1 cellular context compared by ENCODE assay signal in the genomic region with DNA sequence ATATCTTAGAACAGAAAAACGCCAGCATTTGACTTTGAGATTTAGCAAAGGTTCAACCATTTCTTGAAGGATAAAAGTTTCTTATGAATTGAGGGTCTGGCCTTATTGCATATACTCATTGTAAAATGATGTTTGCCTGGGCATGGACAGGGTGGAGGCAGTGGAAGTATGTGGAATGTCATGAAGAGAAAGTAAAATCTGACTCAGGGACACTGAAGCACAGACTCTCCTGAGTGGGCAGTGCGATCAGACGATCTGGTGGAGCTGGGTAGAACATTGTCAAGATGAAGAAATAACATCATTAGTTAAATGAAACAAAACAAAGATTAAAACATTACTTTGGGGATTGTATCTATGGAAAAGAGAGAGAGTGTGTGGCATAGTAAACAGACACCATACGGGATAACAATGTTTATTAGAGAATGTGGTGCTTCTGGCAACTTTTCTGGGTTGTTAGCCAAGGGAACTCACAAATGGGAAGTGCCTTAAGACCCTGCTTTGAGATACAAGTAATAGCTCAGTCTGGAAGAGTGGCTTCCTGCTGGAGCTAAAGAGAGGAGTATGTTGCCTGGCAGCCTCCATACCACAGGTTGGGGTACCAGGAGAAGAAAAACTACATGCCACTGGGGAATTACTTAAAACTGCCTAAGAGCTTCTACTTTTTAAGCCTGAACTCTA.
A peak's percentile ranks its signal among the peaks of the same experiment; 100 is the strongest.
TF ChIP-seq lines count a peak whose summit lies in the region.

No MANE protein-coding gene starts in this region.

TF ChIP-seq in K562, 482 proteins besides CTCF, POLR2A, EP300 and RAD21:
- TF ChIP-seq XRCC3 (IDR thresholded peaks at IDR 0.05) (no peak), SPI1 (IDR thresholded peaks at IDR 0.05; ENCODE audit: borderline replicate concordance, low read depth, low read length) (peak; percentile 61; the same call in 1 of the 2 replicates)
TF ChIP-seq in K562: peak in this region for 1.
